8 cellular contexts compared by ENCODE assay signal in the genomic region with DNA sequence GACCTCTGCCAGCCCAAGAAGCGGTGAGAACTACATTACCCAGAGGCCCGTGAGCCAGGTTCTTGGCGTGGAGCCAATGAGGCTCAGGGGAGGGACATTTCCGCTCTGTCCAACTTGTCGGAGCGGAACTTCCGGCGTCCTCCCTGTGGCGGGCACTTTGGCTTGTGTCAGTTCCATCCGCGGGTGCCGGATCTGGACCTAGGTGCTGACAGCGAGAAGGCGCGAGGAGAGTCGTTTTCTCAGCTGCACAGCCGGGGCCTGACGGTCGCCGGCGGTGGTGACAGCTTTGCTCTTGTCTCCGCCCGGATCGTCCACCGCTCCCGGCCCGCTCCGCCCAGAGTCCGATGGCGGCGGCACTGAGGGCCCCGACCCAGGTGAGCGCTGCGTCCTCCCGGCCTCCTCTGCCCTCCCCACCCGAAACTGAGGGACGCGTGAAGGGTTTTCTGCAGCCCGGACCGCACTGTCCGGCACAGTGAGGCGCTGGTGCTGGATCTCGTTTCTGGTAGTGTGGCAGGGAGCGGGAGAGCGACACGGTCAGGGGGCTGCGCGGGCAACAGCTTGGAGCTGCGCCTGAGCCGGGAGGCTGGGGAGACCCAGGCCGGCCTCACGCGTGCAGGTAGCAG. TPM values are rescaled to one million over a fixed set of nuclear protein-coding genes. Genes with fewer than 3 reads are reported as not detected.
DNase-seq lines count a peak whose midpoint lies in the region; ATAC-seq and TF ChIP-seq lines count a peak whose summit lies in the region.

A gene (plus strand): TSS at position 125 of the 623 bp plus-strand sequence. CDS start 4,461 bp downstream, outside the sequence.

- peak; percentile 91 for ATAC-seq in GM21723 (IDR thresholded peaks at IDR 0.05; ENCODE audit: unreplicated experiment)
- ATAC-seq in activated T-helper 17 cell treated with anti-CD3 and anti-CD28 coated beads, Interleukin-2, amount 50 U/mL, for 72 hours (replicated peaks) = peak; percentile 100
- peak; percentile 88 to 99 (median 97) for ATAC-seq in natural killer cell

- peak within 1 kb of the TSS; percentile 76 for H2AFZ ChIP-seq in KMS-11 (ENCODE audit: low read depth)

- H3K4me3 Mint-ChIP-seq in activated T-helper 17 cell treated with anti-CD3 and anti-CD28 coated beads, Interleukin-2, amount 50 U/mL, for 72 hours = peak within 1 kb of the TSS; percentile 90
- H3K4me3 Mint-ChIP-seq in natural killer cell = peak within 1 kb of the TSS; percentile 84

- H3K27me3 ChIP-seq in KMS-11 (ENCODE audit: insufficient read depth, low read depth) = no peaks in the 10 kb centered on the region

- DNase-seq in DMS53 (lab: John Stamatoyannopoulos, UW) (peak; percentile 96), RPMI7951 (ENCODE audit: low read depth) (peak; percentile 96), fibroblast of pulmonary artery (ENCODE audit: low read depth) (peak; percentile 95), natural killer cell (peak; percentile 78)
- peak; percentile 42 to 79 (median 74) for DNase-seq in stimulated activated naive CD4-positive, alpha-beta T cell (lab: John Stamatoyannopoulos, UW)

- no peaks in the 10 kb centered on the region for H3K36me3 ChIP-seq in KMS-11 (ENCODE audit: insufficient read depth)

- no peak within 1 kb of the TSS for H3K4me3 ChIP-seq in KMS-11 (IDR thresholded peaks at IDR 0.05; ENCODE audit: insufficient read depth, low read depth, low read length)
- H3K4me3 ChIP-seq in fibroblast of pulmonary artery (replicated peaks; ENCODE audit: low read depth, low read length) = peak within 1 kb of the TSS; percentile 81

- H3K4me2 ChIP-seq in KMS-11 = peak within 1 kb of the TSS; percentile 57; the same call in 1 of the 2 replicates

- H3K79me2 ChIP-seq in KMS-11 (ENCODE audit: insufficient read depth, low read depth) = no peaks in the 10 kb centered on the region

- H3K4me1 ChIP-seq in KMS-11 (ENCODE audit: low read depth, poor library complexity, severe bottlenecking) = no peaks in the 10 kb centered on the region

- no peak for TF ChIP-seq CTCF in KMS-11 (conservative IDR thresholded peaks at IDR 0.05; ENCODE audit: low read depth, low read length)
- TF ChIP-seq CTCF in fibroblast of pulmonary artery (IDR thresholded peaks at IDR 0.05; ENCODE audit: low read length, missing control alignments) = no peak
- no peak for TF ChIP-seq CTCF in natural killer cell (IDR thresholded peaks at IDR 0.05)

- H3K9ac ChIP-seq in KMS-11 = no peak within 1 kb of the TSS

- no peak within 1 kb of the TSS for H3K27ac ChIP-seq in KMS-11

- no peaks in the 10 kb centered on the region for H3K27me3 Mint-ChIP-seq in activated T-helper 17 cell treated with anti-CD3 and anti-CD28 coated beads, Interleukin-2, amount 50 U/mL, for 72 hours
- H3K27me3 Mint-ChIP-seq in natural killer cell (ENCODE audit: low read depth in 2 of 2) = peaks cover 3 to 8% of the 10 kb centered on the region in 2 donors

- no peaks in the 10 kb centered on the region for H4K20me1 ChIP-seq in KMS-11 (ENCODE audit: insufficient read depth)

- peaks cover 14% of the 10 kb centered on the region for H3K4me1 Mint-ChIP-seq in activated T-helper 17 cell treated with anti-CD3 and anti-CD28 coated beads, Interleukin-2, amount 50 U/mL, for 72 hours
- peaks cover 22 to 23% of the 10 kb centered on the region in 2 donors for H3K4me1 Mint-ChIP-seq in natural killer cell

- peaks cover 40% of the 10 kb centered on the region for H3K9me3 Mint-ChIP-seq in activated T-helper 17 cell treated with anti-CD3 and anti-CD28 coated beads, Interleukin-2, amount 50 U/mL, for 72 hours
- peaks cover 11 to 20% of the 10 kb centered on the region in 2 donors for H3K9me3 Mint-ChIP-seq in natural killer cell

- H3K27ac Mint-ChIP-seq in activated T-helper 17 cell treated with anti-CD3 and anti-CD28 coated beads, Interleukin-2, amount 50 U/mL, for 72 hours = peak within 1 kb of the TSS; percentile 80
- H3K27ac Mint-ChIP-seq in natural killer cell = peak within 1 kb of the TSS; percentile 74 to 78

- H3K36me3 Mint-ChIP-seq in activated T-helper 17 cell treated with anti-CD3 and anti-CD28 coated beads, Interleukin-2, amount 50 U/mL, for 72 hours (ENCODE audit: low read depth) = peaks cover 35% of the 10 kb centered on the region
- H3K36me3 Mint-ChIP-seq in natural killer cell = peaks cover 25% of the 10 kb centered on the region

- intact Hi-C loops in natural killer cell (cut with micrococcal nuclease) = loop anchor here (1.0 kb wide), 1 partner anchor 16 kb away; a partner anchor contains a TSS

RNA-seq across cellular contexts. Expression of the gene that starts here (rescaled TPM):
- 12.7 and 17.7 TPM in 2 replicates for total RNA-seq in RPMI7951 (2014; rRNA removed; shearing (Covaris generic))
- 1 to 10 TPM; 6.0 to 9.9 TPM for total RNA-seq in activated T-helper 17 cell treated with anti-CD3 and anti-CD28 coated beads, Interleukin-2, amount 50 U/mL, for 72 hours
- 1 to 10 TPM; 5.1 to 8.0 (median 5.6) TPM for total RNA-seq in natural killer cell
